Comparison of ENCODE assay signal across 21 cellular contexts in genomic region chr1:231199868-231200267, GRCh38. TPM values are rescaled to one million over a fixed set of nuclear protein-coding genes. Genes with fewer than 3 reads are reported as not detected.
"Had no signal": no experiment of that assay in that cellular context is flagged by ENCODE, and none has a peak within 500 bp of the region (broad histone marks: within the 10 kb centered on the region; RNA-seq: fewer than 3 reads in every experiment).

No MANE protein-coding gene starts in this region.

- FAIRE-seq: pancreas had no signal

- H3K27ac ChIP-seq: heart right ventricle, hepatocyte, left lung, lower lobe of right lung, pancreas, psoas muscle, right atrium auricular region, right lobe of liver, suprapubic skin, thoracic aorta, tibial artery, vagina had no signal

- DNase-seq: heart right ventricle; islet precursor cell; kidney glomerular epithelial cell; left colon; left lung; lower lobe of right lung; naive thymus-derived CD8-positive, alpha-beta T cell; nucleus accumbens; pancreas; psoas muscle; right lobe of liver; stimulated activated CD4-positive, alpha-beta T cell treated with anti-CD3 and anti-CD28 coated beads, Interleukin-4, amount 100 ng/mL, for 24 hours; stimulated activated naive CD4-positive, alpha-beta T cell; tibial artery had no signal

- H3K27me3 ChIP-seq: hepatocyte, pancreas, right atrium auricular region, right lobe of liver, vagina had no signal

- H3K9me3 ChIP-seq: heart right ventricle, left lung, lower lobe of right lung, pancreas, psoas muscle, right atrium auricular region, right lobe of liver, suprapubic skin, thoracic aorta, tibial artery, vagina had no signal

- H3K4me3 ChIP-seq: heart right ventricle, hepatocyte, left lung, lower lobe of right lung, pancreas, psoas muscle, right atrium auricular region, right lobe of liver, suprapubic skin, thoracic aorta, tibial artery, vagina had no signal

- H3K36me3 ChIP-seq: heart right ventricle, left lung, lower lobe of right lung, pancreas, right atrium auricular region, right lobe of liver, suprapubic skin, thoracic aorta, tibial artery, vagina had no signal

- H3K4me1 ChIP-seq: heart right ventricle, left lung, lower lobe of right lung, psoas muscle, right atrium auricular region, right lobe of liver, suprapubic skin, tibial artery, vagina had no signal

RNA-seq across cellular contexts. Expression of gene TRIM67, which starts 38.0 kb away (rescaled TPM):
- total RNA-seq: lower lobe of right lung; mammary epithelial cell; naive thymus-derived CD8-positive, alpha-beta T cell; right lobe of liver; thoracic aorta; ureter; vagina had no signal
